In genomic region chr6:105748737-105749161, GRCh38 we compare ENCODE assay signal across 13 cellular contexts.
DNase-seq lines count a peak whose midpoint lies in the region; ATAC-seq, FAIRE-seq and TF ChIP-seq lines count a peak whose summit lies in the region.
"Had no signal": no experiment of that assay in that cellular context is flagged by ENCODE, and none has a peak within 500 bp of the region (broad histone marks: within the 10 kb centered on the region; RNA-seq: fewer than 3 reads in every experiment).

No MANE protein-coding gene starts in this region.

- H3K4me1 ChIP-seq in Panc1 (ENCODE audit: control insufficient read depth, insufficient read depth, low read length) (no peaks in the 10 kb centered on the region), sigmoid colon (no peaks in the 10 kb centered on the region)
- H3K4me1 ChIP-seq: SJSA1 had no signal

- 74 to 80% methylated on average over 6 of the region's 6 CpGs for WGBS in sigmoid colon, 2 donors

- in situ Hi-C loops in Panc1 (cut with HindIII; ENCODE audit: low pct_unique_long_range_greater_than_20kb, low sequenced_read_pairs) = no loop called here

- H3K27me3 ChIP-seq in Panc1 (ENCODE audit: control insufficient read depth, insufficient read depth, low read length) = no peaks in the 10 kb centered on the region
- H3K27me3 ChIP-seq in sigmoid colon = no peaks in the 10 kb centered on the region
- H3K27me3 ChIP-seq: SJSA1 had no signal

- no peak overlapping the region; the same call in 1 of the 2 replicates for H3K27ac ChIP-seq in Panc1 (ENCODE audit: low read length)
- H3K27ac ChIP-seq in sigmoid colon = no peak overlapping the region
- H3K27ac ChIP-seq: SJSA1 had no signal

- no peak for TF ChIP-seq POLR2A in GM12892 (IDR thresholded peaks at IDR 0.05; ENCODE audit: low read depth, low read length)
- TF ChIP-seq POLR2A in sigmoid colon (IDR thresholded peaks at IDR 0.05) = no peak

- H3K9me3 ChIP-seq in Panc1 (ENCODE audit: control insufficient read depth, insufficient read depth, low read depth, low read length) (no peaks in the 10 kb centered on the region), sigmoid colon (no peaks in the 10 kb centered on the region)
- H3K9me3 ChIP-seq: SJSA1 had no signal

- peak; percentile 26; the same call in 1 of the 2 replicates for ATAC-seq in Panc1
- ATAC-seq: left cardiac atrium had no signal

- H3K36me3 ChIP-seq in Panc1 (ENCODE audit: control insufficient read depth, insufficient read depth, low read length) = no peaks in the 10 kb centered on the region
- H3K36me3 ChIP-seq in sigmoid colon = no peaks in the 10 kb centered on the region
- H3K36me3 ChIP-seq: SJSA1 had no signal

- TF ChIP-seq EP300 in sigmoid colon (IDR thresholded peaks at IDR 0.05) = no peak

- CTCF ChIA-PET in Panc1 (lab: Charles Lee) = no interaction called here

- FAIRE-seq in GM12892 (lab: Jason Lieb, UNC) = peak; percentile 46

- BruUV-seq in Panc1 (replicated peaks; lab: Mats Ljungman, UMichigan) = no TSS peak

- DNase-seq in A172 (ENCODE audit: low spot score) (peak; percentile 4), GM12892 (ENCODE audit: insufficient read length) (no peak), Panc1 (ENCODE audit: low read depth, low spot score) (no peak), foreskin fibroblast (peak; percentile 57 to 68), sigmoid colon (no peak), SHP77 treated with DMSO at 0.1 percent for 48 hours (lab: John Stamatoyannopoulos, UW) (no peak), foreskin melanocyte (no peak)
- DNase-seq in central memory CD4-positive, alpha-beta T cell = no peak
- DNase-seq: activated CD4-positive, alpha-beta T cell treated with anti-CD3 and anti-CD28 coated beads, Interleukin-2, amount 50 U/mL, for 48 hours; C1 segment of cervical spinal cord; left cardiac atrium; NCI-H1930 had no signal

- H3K4me3 ChIP-seq in Panc1 (ENCODE audit: low read depth in 2 of 2, low read length in 2 of 2) (no peak overlapping the region), foreskin fibroblast (ENCODE audit: low read depth in 1 of 2, low read length in 2 of 2) (no peak overlapping the region), sigmoid colon (no peak overlapping the region)
- H3K4me3 ChIP-seq: SJSA1 had no signal

- TF ChIP-seq CTCF in Panc1 (IDR thresholded peaks at IDR 0.05) (no peak), foreskin fibroblast (IDR thresholded peaks at IDR 0.05; ENCODE audit: low read depth, low read length) (no peak), sigmoid colon (IDR thresholded peaks at IDR 0.05) (no peak)

- POLR2A ChIA-PET in Panc1 (lab: Charles Lee) = no interaction called here

- intact Hi-C loops in Panc1 (cut with micrococcal nuclease; ENCODE audit: unreplicated experiment) = no loop called here
- intact Hi-C loops in sigmoid colon (cut with DNase I) = no loop called here

Comparison
In these comparisons a context has a peak if more than half of its experiments do, and no peak if none do; other contexts are left out.
1. DNase-seq: peak in A172 (single experiment) and foreskin fibroblast (2 of 2); none in GM12892 (single experiment), Panc1 (single experiment), sigmoid colon (single experiment), central memory CD4-positive, alpha-beta T cell (single experiment), SHP77 treated with DMSO at 0.1 percent for 48 hours (single experiment) and foreskin melanocyte (single experiment).